In genomic region chr1:107073493-107073892, GRCh38 we compare ENCODE assay signal across 8 cellular contexts.
"Had no signal": no experiment of that assay in that cellular context is flagged by ENCODE, and none has a peak within 500 bp of the region (broad histone marks: within the 10 kb centered on the region; RNA-seq: fewer than 3 reads in every experiment).

No MANE protein-coding gene starts in this region.

- H3K9ac ChIP-seq: KMS-11 had no signal

- FAIRE-seq: HTR-8/SVneo, K562 had no signal

- H3K4me3 ChIP-seq: K562 had no signal

- DNase-seq: IMR-90, Karpas-422, KBM-7, KG1 had no signal

- ATAC-seq: K562 had no signal

- H3K4me2 ChIP-seq: KMS-11 had no signal

- H3K27ac ChIP-seq: HL-60, KMS-11 had no signal
